1 cellular context compared by ENCODE assay signal in genomic region chr21:38295997-38296764, GRCh38.
TF ChIP-seq lines count a peak whose summit lies in the region.

No MANE protein-coding gene starts in this region.

TF ChIP-seq in IMR-90, 13 proteins besides CTCF, POLR2A, EP300 and RAD21 (continued from another document):
- TF ChIP-seq ELK1 (IDR thresholded peaks at IDR 0.05; ENCODE audit: borderline replicate concordance, low read depth, low read length): no peak
- TF ChIP-seq MXI1 (IDR thresholded peaks at IDR 0.05; ENCODE audit: borderline replicate concordance, low read depth, low read length): no peak
- no peak for TF ChIP-seq USF2 (IDR thresholded peaks at IDR 0.05; ENCODE audit: low read depth, low read length)
- no peak for TF ChIP-seq NFE2L2 (IDR thresholded peaks at IDR 0.05; ENCODE audit: low read depth, low read length)
- no peak for TF ChIP-seq RCOR1 (IDR thresholded peaks at IDR 0.05; ENCODE audit: insufficient replicate concordance, low read length)
- TF ChIP-seq MAZ (IDR thresholded peaks at IDR 0.05; ENCODE audit: borderline replicate concordance, low read depth, low read length): no peak
